ENCODE assay signal across 9 cellular contexts in the genomic region with DNA sequence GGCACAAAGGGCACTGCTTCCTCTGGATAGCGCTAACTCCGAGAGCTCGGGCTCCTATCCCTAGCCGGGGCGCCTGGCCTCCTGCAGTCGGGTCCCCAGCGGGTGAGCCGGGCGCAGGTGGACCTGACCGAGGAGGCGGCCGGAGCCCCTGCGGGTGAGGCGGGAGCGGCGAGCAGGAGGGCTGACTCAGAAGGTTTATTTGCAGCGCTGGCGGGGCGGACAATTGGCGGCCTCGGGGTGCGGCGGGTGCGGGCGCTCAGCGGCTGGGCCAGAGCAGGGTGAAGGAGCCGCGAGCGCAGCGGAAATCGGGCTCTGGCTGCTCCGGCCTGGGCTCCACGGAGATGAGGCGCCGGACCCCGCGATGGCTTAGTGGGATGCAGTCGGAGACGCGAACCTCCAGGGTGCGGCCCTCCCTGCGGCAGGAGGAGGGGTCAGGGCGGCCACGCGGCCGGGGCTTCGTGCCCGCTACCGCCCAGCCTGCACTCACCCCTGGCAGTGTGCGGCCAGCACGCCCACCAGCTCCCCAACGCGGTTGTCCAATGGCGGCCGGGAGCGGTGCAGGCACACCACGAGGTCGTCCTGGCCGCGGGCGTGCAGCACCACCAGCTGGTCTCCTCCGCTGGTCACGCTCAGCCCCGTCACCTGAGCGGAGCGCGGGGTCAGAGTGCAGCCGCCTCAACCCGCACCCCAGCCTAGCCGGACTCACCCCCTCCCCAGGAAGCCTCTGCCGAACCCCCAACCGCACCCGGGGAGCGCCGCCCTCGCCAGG.
DNase-seq lines count a peak whose midpoint lies in the region; ATAC-seq, FAIRE-seq and TF ChIP-seq lines count a peak whose summit lies in the region.
"Had no signal": no experiment of that assay in that cellular context is flagged by ENCODE, and none has a peak within 500 bp of the region (broad histone marks: within the 10 kb centered on the region; RNA-seq: fewer than 3 reads in every experiment).

No MANE protein-coding gene starts in this region.

- H3K9me3 ChIP-seq in HUES48 (ENCODE audit: control insufficient read depth, insufficient read depth, low read length): no peaks in the 10 kb centered on the region
- H3K9me3 ChIP-seq in mucosa of rectum (ENCODE audit: control insufficient read depth in 2 of 2, low read length in 2 of 2): no peaks in the 10 kb centered on the region

- peak; percentile 50 for DNase-seq in epithelial cell of esophagus (ENCODE audit: low read depth)
- no peak for DNase-seq in T1000 (lab: John Stamatoyannopoulos, UW)
- DNase-seq in RCC 7860 (ENCODE audit: low spot score): no peak
- no peak for DNase-seq in COLO829 (ENCODE audit: low spot score)
- DNase-seq: activated effector memory CD4-positive, alpha-beta T cell treated with anti-CD3 and anti-CD28 coated beads, Interleukin-2, amount 50 U/mL, for 16 hours had no signal

- no peak for FAIRE-seq in RCC 7860 (lab: Jason Lieb, UNC)

- H3K4me1 ChIP-seq in HUES48 (ENCODE audit: control insufficient read depth, insufficient read depth, low read length) (no peaks in the 10 kb centered on the region), mucosa of rectum (ENCODE audit: control insufficient read depth in 2 of 2, insufficient read depth in 2 of 2, low read length in 2 of 2) (peaks cover 0 to 5% of the 10 kb centered on the region in 2 donors)

- peak overlapping the region; percentile 54 for H3K4me3 ChIP-seq in HUES48 (ENCODE audit: low read depth, low read length)
- peak overlapping the region; percentile 23 for H3K4me3 ChIP-seq in epithelial cell of esophagus (ENCODE audit: low read length)
- peak overlapping the region; percentile 37 to 48 for H3K4me3 ChIP-seq in mucosa of rectum (ENCODE audit: low read length in 2 of 2)

- no peak for ATAC-seq in GM19328 (IDR thresholded peaks at IDR 0.05; ENCODE audit: unreplicated experiment)

- H3K27ac ChIP-seq in 22Rv1 (no peak overlapping the region), HUES48 (ENCODE audit: low read depth, low read length) (no peak overlapping the region), mucosa of rectum (ENCODE audit: low read depth in 2 of 2, low read length in 2 of 2) (no peak overlapping the region)

- peaks cover 38% of the 10 kb centered on the region for H3K27me3 ChIP-seq in HUES48 (ENCODE audit: control insufficient read depth, insufficient read depth, low read length)
- peaks cover 3 to 10% of the 10 kb centered on the region in 2 donors for H3K27me3 ChIP-seq in mucosa of rectum (ENCODE audit: control insufficient read depth in 2 of 2, insufficient read depth in 2 of 2, low read length in 2 of 2)

- 0 out of 2 replicates have a peak, but pooled peaks have one; percentile 30 for TF ChIP-seq CTCF in 22Rv1 (IDR thresholded peaks at IDR 0.05)
- no peak for TF ChIP-seq CTCF in epithelial cell of esophagus (IDR thresholded peaks at IDR 0.05; ENCODE audit: insufficient read depth, low read depth, low read length, missing control alignments)

- H3K9ac ChIP-seq in HUES48 (ENCODE audit: low read depth, low read length) (peak overlapping the region; percentile 61), mucosa of rectum (ENCODE audit: low read depth in 1 of 2, low read length in 2 of 2) (peak overlapping the region in 1 of 2 donors; percentile 17)

- H3K36me3 ChIP-seq in HUES48 (ENCODE audit: control insufficient read depth, insufficient read depth, low read length) (no peaks in the 10 kb centered on the region), mucosa of rectum (ENCODE audit: control insufficient read depth in 2 of 2, insufficient read depth in 2 of 2, low read length in 2 of 2) (no peaks in the 10 kb centered on the region)
